ENCODE assay signal across 11 cellular contexts in genomic region chr3:105347625-105348302, GRCh38. TPM values are rescaled to one million over a fixed set of nuclear protein-coding genes. Genes with fewer than 3 reads are reported as not detected.
DNase-seq lines count a peak whose midpoint lies in the region; ATAC-seq and TF ChIP-seq lines count a peak whose summit lies in the region.
"Had no signal": no experiment of that assay in that cellular context is flagged by ENCODE, and none has a peak within 500 bp of the region (broad histone marks: within the 10 kb centered on the region; RNA-seq: fewer than 3 reads in every experiment).

No MANE protein-coding gene starts in this region.

- TF ChIP-seq CTCF in ovary (IDR thresholded peaks at IDR 0.05) (no peak), esophagus muscularis mucosa (IDR thresholded peaks at IDR 0.05) (no peak), WERI-Rb-1 (IDR thresholded peaks at IDR 0.05; ENCODE audit: low read depth, low read length) (no peak)

- DNase-seq in ovary (no peak), esophagus muscularis mucosa (ENCODE audit: extremely low spot score) (no peak), NCI-H510A (lab: John Stamatoyannopoulos, UW) (no peak), WERI-Rb-1 (no peak)
- DNase-seq: activated naive CD4-positive, alpha-beta T cell treated with anti-CD3 and anti-CD28 coated beads, Interleukin-2, amount 10 ng/mL, durations not matched to agents 7 days and 5 days; CD4-positive, CD25-positive, alpha-beta regulatory T cell; effector memory CD4-positive, alpha-beta T cell had no signal

- intact Hi-C loops in ovary (cut with DNase I) (no loop called here), esophagus muscularis mucosa (cut with DNase I) (no loop called here)

- no peak for TF ChIP-seq POLR2A in ovary (IDR thresholded peaks at IDR 0.05)
- TF ChIP-seq POLR2A in esophagus muscularis mucosa (IDR thresholded peaks at IDR 0.05; ENCODE audit: low read depth): no peak

- H3K4me1 ChIP-seq in ovary (ENCODE audit: insufficient read depth) (no peaks in the 10 kb centered on the region), esophagus muscularis mucosa (no peaks in the 10 kb centered on the region)

- H3K4me3 ChIP-seq in ovary (no peak overlapping the region), esophagus muscularis mucosa (no peak overlapping the region), WERI-Rb-1 (ENCODE audit: low read depth, low read length) (no peak overlapping the region)
- H3K4me3 ChIP-seq: SK-N-MC had no signal

- H3K9me3 ChIP-seq in ovary: no peaks in the 10 kb centered on the region
- no peaks in the 10 kb centered on the region for H3K9me3 ChIP-seq in esophagus muscularis mucosa
- H3K9me3 ChIP-seq in WERI-Rb-1 (ENCODE audit: severe bottlenecking): no peaks in the 10 kb centered on the region

- H3K27ac ChIP-seq in ovary (no peak overlapping the region), esophagus muscularis mucosa (replicated peaks in 1 of 4) (no peak overlapping the region), WERI-Rb-1 (no peak overlapping the region)
- H3K27ac ChIP-seq: SK-N-MC had no signal

- WGBS in ovary, 3 donors: 90 to 98% (median 96%) methylated on average over 3 of the region's 3 CpGs
- 88% methylated on average over 3 of the region's 3 CpGs for WGBS in esophagus muscularis mucosa

- no peak for TF ChIP-seq EP300 in ovary (IDR thresholded peaks at IDR 0.05)
- TF ChIP-seq EP300 in esophagus muscularis mucosa (IDR thresholded peaks at IDR 0.05): no peak

- ATAC-seq in GM19043 (IDR thresholded peaks at IDR 0.05; ENCODE audit: low read depth, unreplicated experiment): peak; percentile 82
- peak; percentile 97 for ATAC-seq in HG02610 (IDR thresholded peaks at IDR 0.05; ENCODE audit: unreplicated experiment)
- ATAC-seq in HG03159 (IDR thresholded peaks at IDR 0.05; ENCODE audit: unreplicated experiment): peak; percentile 90

- H3K27me3 ChIP-seq in ovary: no peaks in the 10 kb centered on the region
- H3K27me3 ChIP-seq in esophagus muscularis mucosa: no peaks in the 10 kb centered on the region
- H3K27me3 ChIP-seq in WERI-Rb-1 (ENCODE audit: insufficient read depth, low read depth, severe bottlenecking): no peaks in the 10 kb centered on the region

- H3K36me3 ChIP-seq in ovary (no peaks in the 10 kb centered on the region), esophagus muscularis mucosa (no peaks in the 10 kb centered on the region), WERI-Rb-1 (no peaks in the 10 kb centered on the region)

RNA-seq across cellular contexts. Expression of gene ALCAM, which starts 18.9 kb away (rescaled TPM):
- total RNA-seq in ovary: 10 to 100 TPM; 25.0 to 91.1 (median 52.1) TPM
- 100 to 1,000 TPM in 1 of 2 donors, 10 to 100 TPM in 1; 30.2 to 279 TPM for polyA plus RNA-seq in ovary
- total RNA-seq in esophagus muscularis mucosa: 10 to 100 TPM; 19.0 to 26.2 (median 22.6) TPM
